Comparison of ENCODE assay signal across 11 cellular contexts in genomic region chr9:135886147-135886981, GRCh38. TPM values are rescaled to one million over a fixed set of nuclear protein-coding genes. Genes with fewer than 3 reads are reported as not detected.
A peak's percentile ranks its signal among the peaks of the same experiment; 100 is the strongest.
DNase-seq lines count a peak whose midpoint lies in the region; ATAC-seq, FAIRE-seq and TF ChIP-seq lines count a peak whose summit lies in the region.
"Had no signal": no experiment of that assay in that cellular context is flagged by ENCODE, and none has a peak within 500 bp of the region (broad histone marks: within the 10 kb centered on the region; RNA-seq: fewer than 3 reads in every experiment).

No MANE protein-coding gene starts in this region.

- ATAC-seq in PC-3, result no peak

- peak; percentile 24 for FAIRE-seq in GM12892 (lab: Jason Lieb, UNC)
- FAIRE-seq: GM18507 had no signal

- no peak overlapping the region for H3K4me2 ChIP-seq in PC-3 (ENCODE audit: low read length)

- no peaks in the 10 kb centered on the region for H3K9me2 ChIP-seq in PC-3 (replicated peaks; ENCODE audit: low read length)

- DNase-seq in AG04449 (ENCODE audit: low read depth, low spot score) (no peak), GM12892 (ENCODE audit: insufficient read length) (no peak), astrocyte of the hippocampus (ENCODE audit: low read depth, low spot score) (peak; percentile 79), myocyte (ENCODE audit: low read depth) (peak; percentile 47), esophagus squamous epithelium (lab: John Stamatoyannopoulos, UW) (no peak), NCI-H187 (lab: John Stamatoyannopoulos, UW) (no peak), KG1 (lab: John Stamatoyannopoulos, UW) (no peak), PC-3 (no peak)
- DNase-seq: NCI-H2171 treated with DMSO at 0.1 percent for 48 hours, upper lobe of left lung had no signal

- intact Hi-C loops in esophagus squamous epithelium (cut with DNase I), result no loop called here
- intact Hi-C loops in PC-3 (cut with micrococcal nuclease), result no loop called here

- no peak overlapping the region for H3K9ac ChIP-seq in PC-3 (ENCODE audit: low read length)

- POLR2A ChIA-PET in AG04449 (lab: Yijun Ruan, JAX) (no interaction called here), PC-3 (lab: Charles Lee; ENCODE audit: unreplicated experiment) (no interaction called here)

- CTCF ChIA-PET in AG04449 (lab: Yijun Ruan, JAX), result interaction anchor here (0.8 to 1.0 kb wide), 5 partner anchors 9 to 56 kb away, joined by 3 read pairs; no protein-coding TSS in a partner anchor
- CTCF ChIA-PET in PC-3 (lab: Charles Lee), result no interaction called here

- H3K4me1 ChIP-seq in esophagus squamous epithelium (peaks cover 45 to 95% (median 54%) of the 10 kb centered on the region in 3 donors), PC-3 (ENCODE audit: insufficient read depth, low read length) (peaks cover 8% of the 10 kb centered on the region)

- H3K27me3 ChIP-seq in esophagus squamous epithelium (no peaks in the 10 kb centered on the region), PC-3 (ENCODE audit: low read length) (no peaks in the 10 kb centered on the region)
- H3K27me3 ChIP-seq: upper lobe of left lung had no signal

- H2AFZ ChIP-seq in PC-3 (ENCODE audit: low read length), result no peak overlapping the region

- no TSS peak for BruUV-seq in PC-3 (replicated peaks; lab: Mats Ljungman, UMichigan)

- H4K20me1 ChIP-seq in PC-3 (ENCODE audit: low read length), result peaks cover 37% of the 10 kb centered on the region; the same call in 1 of the 2 replicates

- peaks cover 86% of the 10 kb centered on the region for H3K79me2 ChIP-seq in PC-3 (ENCODE audit: low read length)

- H3K27ac ChIP-seq in esophagus squamous epithelium (peak overlapping the region in 1 of 4 donors; percentile 4), PC-3 (ENCODE audit: low read length) (no peak overlapping the region)

- H3K36me3 ChIP-seq in esophagus squamous epithelium, result peaks cover 0 to 16% (median 0%) of the 10 kb centered on the region in 3 donors
- H3K36me3 ChIP-seq in PC-3 (ENCODE audit: low read depth, low read length), result no peaks in the 10 kb centered on the region

- no peaks in the 10 kb centered on the region for H3F3A ChIP-seq in PC-3 (ENCODE audit: low read length, unreplicated experiment)

- H3K4me3 ChIP-seq in AG04449 (ENCODE audit: low read depth, low read length) (peak overlapping the region; percentile 8), esophagus squamous epithelium (no peak overlapping the region), PC-3 (ENCODE audit: low read length) (no peak overlapping the region)
- H3K4me3 ChIP-seq: upper lobe of left lung had no signal

- H3K9me3 ChIP-seq in esophagus squamous epithelium (no peaks in the 10 kb centered on the region), PC-3 (ENCODE audit: low read length) (no peaks in the 10 kb centered on the region)
- H3K9me3 ChIP-seq: upper lobe of left lung had no signal

- 80 to 82% methylated on average over 21 of the region's 21 CpGs for WGBS in esophagus squamous epithelium, 2 donors

- TF ChIP-seq CTCF in AG04449 (IDR thresholded peaks at IDR 0.05; ENCODE audit: insufficient read depth, low read length, missing control alignments) (no peak), esophagus squamous epithelium (IDR thresholded peaks at IDR 0.05) (no peak), PC-3 (conservative IDR thresholded peaks at IDR 0.05; ENCODE audit: low read depth, low read length) (no peak)

- TF ChIP-seq POLR2A in GM12892 (IDR thresholded peaks at IDR 0.05; ENCODE audit: low read depth, low read length) (no peak), esophagus squamous epithelium (IDR thresholded peaks at IDR 0.05) (no peak)

RNA-seq across cellular contexts. Expression of gene CAMSAP1, which starts 21.0 kb away (rescaled TPM):
- polyA plus RNA-seq in GM12892 (2012; ENCODE audit: missing spikeins), result 10.7 TPM
- 45.8 and 57.8 TPM in 2 replicates for total RNA-seq in myocyte
- polyA plus RNA-seq in myocyte (2012), result 22.2 TPM
- total RNA-seq in esophagus squamous epithelium, result 10 to 100 TPM; 31.2 to 85.3 (median 51.6) TPM
- total RNA-seq in PC-3 (2014; rRNA removed), result 16.4 and 32.0 TPM in 2 replicates

Comparison
In these comparisons a context has a peak if more than half of its experiments do, and no peak if none do; other contexts are left out.
1. DNase-seq: peak in astrocyte of the hippocampus (single experiment) and myocyte (single experiment); none in AG04449 (single experiment), GM12892 (single experiment), esophagus squamous epithelium (single experiment), NCI-H187 (0 of 2), KG1 (single experiment) and PC-3 (single experiment).